In genomic region chr12:105317942-105318614, GRCh38 we compare ENCODE assay signal across 13 cellular contexts. TPM values are rescaled to one million over a fixed set of nuclear protein-coding genes. Genes with fewer than 3 reads are reported as not detected.
DNase-seq lines count a peak whose midpoint lies in the region; ATAC-seq, FAIRE-seq and TF ChIP-seq lines count a peak whose summit lies in the region.
"Had no signal": no experiment of that assay in that cellular context is flagged by ENCODE, and none has a peak within 500 bp of the region (broad histone marks: within the 10 kb centered on the region; RNA-seq: fewer than 3 reads in every experiment).

No MANE protein-coding gene starts in this region.

- TF ChIP-seq EP300 in A549 (IDR thresholded peaks at IDR 0.05): peak in 1 of 2 experiments; percentile 53; a peak in 1 of 5 replicates

- H3K4me3 Mint-ChIP-seq in activated naive CD4-positive, alpha-beta T cell treated with anti-CD3 and anti-CD28 coated beads for 36 hours: no peak overlapping the region
- no peak overlapping the region for H3K4me3 Mint-ChIP-seq in neural progenitor cell
- H3K4me3 Mint-ChIP-seq in activated CD4-positive, alpha-beta T cell treated with anti-CD3 and anti-CD28 coated beads, Interleukin-2, amount 10 ng/mL, durations not matched to agents 24 days and 14 days: no peak overlapping the region
- H3K4me3 Mint-ChIP-seq: activated CD4-positive, alpha-beta T cell treated with anti-CD3 and anti-CD28 coated beads for 36 hours had no signal

- H3K27ac ChIP-seq in A549 (peak overlapping the region; percentile 85 to 88), neural progenitor cell (no peak overlapping the region)
- H3K27ac ChIP-seq: thoracic aorta had no signal

- no peak overlapping the region for H3K9ac ChIP-seq in neural progenitor cell

- no peaks in the 10 kb centered on the region for H4K20me1 ChIP-seq in neural progenitor cell (ENCODE audit: low read depth)

- no peaks in the 10 kb centered on the region for H3K36me3 Mint-ChIP-seq in activated naive CD4-positive, alpha-beta T cell treated with anti-CD3 and anti-CD28 coated beads for 36 hours (ENCODE audit: low read depth)
- peaks cover 2% of the 10 kb centered on the region for H3K36me3 Mint-ChIP-seq in neural progenitor cell
- H3K36me3 Mint-ChIP-seq in activated CD4-positive, alpha-beta T cell treated with anti-CD3 and anti-CD28 coated beads, Interleukin-2, amount 10 ng/mL, durations not matched to agents 24 days and 14 days (ENCODE audit: low read depth): peaks cover 15% of the 10 kb centered on the region

- POLR2A ChIA-PET in A549 (lab: Yijun Ruan, JAX): interaction anchor here (1.2 kb wide), 1 partner anchor 82 kb away, joined by 4 read pairs; the partner anchor contains the start of gene APPL2

- H3K9me3 Mint-ChIP-seq in activated naive CD4-positive, alpha-beta T cell treated with anti-CD3 and anti-CD28 coated beads for 36 hours: peaks cover 8% of the 10 kb centered on the region
- H3K9me3 Mint-ChIP-seq in neural progenitor cell: peaks cover 9% of the 10 kb centered on the region
- H3K9me3 Mint-ChIP-seq in activated CD4-positive, alpha-beta T cell treated with anti-CD3 and anti-CD28 coated beads, Interleukin-2, amount 10 ng/mL, durations not matched to agents 24 days and 14 days: peaks cover 17% of the 10 kb centered on the region

- WGBS in A549 (ENCODE audit: missing lambda C conversion rate): 14% methylated on average over 3 of the region's 3 CpGs

- peak; percentile 93 for FAIRE-seq in A549 (lab: Jason Lieb, UNC)

- H3K4me2 ChIP-seq in A549 (peak overlapping the region; percentile 80), neural progenitor cell (no peak overlapping the region)

- TF ChIP-seq RAD21 in A549 (conservative IDR thresholded peaks at IDR 0.05 in 1 of 2, IDR thresholded peaks at IDR 0.05 in 1 of 2): no peak

- H2AFZ ChIP-seq in neural progenitor cell (replicated peaks): no peak overlapping the region

- CTCF ChIA-PET in A549 (lab: Yijun Ruan, JAX): interaction anchor here (0.9 to 3.5 kb wide), 3 partner anchors 13 to 65 kb away, joined by 3 to 19 read pairs (median 3); partner anchors contain the start of gene C12orf75
- CTCF ChIA-PET in activated naive CD4-positive, alpha-beta T cell treated with anti-CD3 and anti-CD28 coated beads for 36 hours (lab: Charles Lee): no interaction called here

- peak; percentile 65 to 86 for ATAC-seq in A549
- peak; percentile 90 for ATAC-seq in left colon
- ATAC-seq: activated CD4-positive, alpha-beta T cell treated with anti-CD3 and anti-CD28 coated beads for 36 hours had no signal

- no peaks in the 10 kb centered on the region for H3K27me3 Mint-ChIP-seq in activated naive CD4-positive, alpha-beta T cell treated with anti-CD3 and anti-CD28 coated beads for 36 hours (ENCODE audit: low read depth)
- H3K27me3 Mint-ChIP-seq in neural progenitor cell (ENCODE audit: insufficient read depth, low read depth): no peaks in the 10 kb centered on the region
- no peaks in the 10 kb centered on the region for H3K27me3 Mint-ChIP-seq in activated CD4-positive, alpha-beta T cell treated with anti-CD3 and anti-CD28 coated beads, Interleukin-2, amount 10 ng/mL, durations not matched to agents 24 days and 14 days
- H3K27me3 Mint-ChIP-seq: activated CD4-positive, alpha-beta T cell treated with anti-CD3 and anti-CD28 coated beads for 36 hours had no signal

- H3K4me3 ChIP-seq in A549 (no peak overlapping the region), neural progenitor cell (no peak overlapping the region)
- H3K4me3 ChIP-seq: thoracic aorta had no signal

- TF ChIP-seq CTCF in A549 (IDR thresholded peaks at IDR 0.05) (no peak), neural progenitor cell (IDR thresholded peaks at IDR 0.05) (no peak)

- no peak overlapping the region for H3K27ac Mint-ChIP-seq in activated naive CD4-positive, alpha-beta T cell treated with anti-CD3 and anti-CD28 coated beads for 36 hours
- H3K27ac Mint-ChIP-seq in neural progenitor cell: no peak overlapping the region
- H3K27ac Mint-ChIP-seq in activated CD4-positive, alpha-beta T cell treated with anti-CD3 and anti-CD28 coated beads, Interleukin-2, amount 10 ng/mL, durations not matched to agents 24 days and 14 days: no peak overlapping the region
- H3K27ac Mint-ChIP-seq: activated CD4-positive, alpha-beta T cell treated with anti-CD3 and anti-CD28 coated beads for 36 hours had no signal

- no peaks in the 10 kb centered on the region for H3F3A ChIP-seq in neural progenitor cell (ENCODE audit: low read depth)

- H3K36me3 ChIP-seq in neural progenitor cell: no peaks in the 10 kb centered on the region
- H3K36me3 ChIP-seq: thoracic aorta had no signal

- H3K9me3 ChIP-seq in A549 (no peaks in the 10 kb centered on the region), neural progenitor cell (ENCODE audit: low read depth) (no peaks in the 10 kb centered on the region)
- H3K9me3 ChIP-seq: thoracic aorta had no signal

- H3K4me1 Mint-ChIP-seq in activated naive CD4-positive, alpha-beta T cell treated with anti-CD3 and anti-CD28 coated beads for 36 hours (ENCODE audit: low read depth): peaks cover 15% of the 10 kb centered on the region
- H3K4me1 Mint-ChIP-seq in neural progenitor cell: no peaks in the 10 kb centered on the region
- peaks cover 35% of the 10 kb centered on the region for H3K4me1 Mint-ChIP-seq in activated CD4-positive, alpha-beta T cell treated with anti-CD3 and anti-CD28 coated beads, Interleukin-2, amount 10 ng/mL, durations not matched to agents 24 days and 14 days

- DNase-seq in A549 (ENCODE audit: low read depth in 1 of 2, low spot score in 1 of 2): peak in 1 of 2 experiments; percentile 91
- DNase-seq in M059J (ENCODE audit: low read depth): peak; percentile 76
- peak; percentile 15 for DNase-seq in SK-N-DZ (ENCODE audit: low spot score)
- no peak for DNase-seq in left colon
- DNase-seq in activated gamma-delta T cell treated with Interleukin-2 at 50 U/mL for 16 hours: no peak
- no peak for DNase-seq in activated naive CD4-positive, alpha-beta T cell treated with anti-CD3 and anti-CD28 coated beads for 36 hours
- no peak for DNase-seq in neural progenitor cell (ENCODE audit: low spot score)
- DNase-seq in activated CD4-positive, alpha-beta T cell treated with anti-CD3 and anti-CD28 coated beads, Interleukin-2, amount 10 ng/mL, durations not matched to agents 24 days and 14 days: no peak
- DNase-seq: activated CD4-positive, alpha-beta T cell treated with anti-CD3 and anti-CD28 coated beads for 36 hours; activated effector memory CD4-positive, alpha-beta T cell treated with Interleukin-2 at 50 U/mL for 16 hours; central memory CD4-positive, alpha-beta T cell; NCI-H524 had no signal

- intact Hi-C loops in left colon (cut with DNase I, micrococcal nuclease): no loop called here
- intact Hi-C loops in activated naive CD4-positive, alpha-beta T cell treated with anti-CD3 and anti-CD28 coated beads for 36 hours (cut with micrococcal nuclease): no loop called here
- intact Hi-C loops in activated CD4-positive, alpha-beta T cell treated with anti-CD3 and anti-CD28 coated beads, Interleukin-2, amount 10 ng/mL, durations not matched to agents 24 days and 14 days (cut with micrococcal nuclease): no loop called here

- TF ChIP-seq POLR2A in A549 (IDR thresholded peaks at IDR 0.05; ENCODE audit: low read length): no peak

- no peaks in the 10 kb centered on the region for H3K27me3 ChIP-seq in neural progenitor cell

- H3K79me2 ChIP-seq in neural progenitor cell (ENCODE audit: low read depth): no peaks in the 10 kb centered on the region

- H3K4me1 ChIP-seq in A549: peaks cover 50% of the 10 kb centered on the region
- H3K4me1 ChIP-seq in neural progenitor cell: no peaks in the 10 kb centered on the region

TF ChIP-seq in A549, 52 proteins besides CTCF, POLR2A, EP300 and RAD21 (continues in another document):
- TF ChIP-seq NFE2L2 (conservative IDR thresholded peaks at IDR 0.05; ENCODE audit: low read length) (no peak), USF2 (IDR thresholded peaks at IDR 0.05) (no peak), ELK1 (IDR thresholded peaks at IDR 0.05; ENCODE audit: low read depth, low read length) (no peak), RFX5 (IDR thresholded peaks at IDR 0.05) (no peak), NPAS2 (CRISPR knock-in tag; IDR thresholded peaks at IDR 0.05; ENCODE audit: borderline replicate concordance) (no peak), JUNB (IDR thresholded peaks at IDR 0.05) (peak; percentile 57; the same call in 1 of the 2 replicates), ZSCAN20 (CRISPR knock-in tag; IDR thresholded peaks at IDR 0.05) (no peak), RARB (CRISPR knock-in tag; IDR thresholded peaks at IDR 0.05) (no peak), EHMT2 (IDR thresholded peaks at IDR 0.05; ENCODE audit: low read depth) (no peak)

RNA-seq across cellular contexts. Expression of gene C12orf75, which starts 12.4 kb away (rescaled TPM):
- polyA plus RNA-seq in A549 (2011; rRNA removed) (238 and 298 TPM in 2 replicates), A549 (2017; fragmentation: RNase III; extraction: RNeasy Plus Mini Kit Qiagen cat#74134 plus additional on column Dnase treatment) (202 to 224 TPM (median 210 TPM) in 3 replicates)
- 126 and 130 TPM in 2 replicates for polyA plus RNA-seq in A549 (2012; cell fraction: cytosol; rRNA removed)
- 30.4 and 51.6 TPM in 2 replicates for polyA plus RNA-seq in A549 (2012; cell fraction: nucleus; rRNA removed)
- 23.0 and 25.4 TPM in 2 replicates for polyA minus RNA-seq in A549 (2011; rRNA and poly(A)+ RNA removed)
- 555 and 669 TPM in 2 replicates for total RNA-seq in M059J (2014; rRNA removed; shearing (Covaris generic))
- 55.9 and 57.1 TPM in 2 replicates for polyA plus RNA-seq in SK-N-DZ (2014; cell fraction: cytosol; rRNA removed)
- polyA plus RNA-seq in SK-N-DZ (2014; cell fraction: nucleus; rRNA removed): 39.7 and 41.7 TPM in 2 replicates
- total RNA-seq in left colon (100 to 1,000 TPM; 115 to 119 TPM), neural progenitor cell (ENCODE audit: low replicate concordance) (32.7 and 59.9 TPM in 2 replicates)
- 10 to 100 TPM; 41.1 to 48.5 TPM for total RNA-seq in activated naive CD4-positive, alpha-beta T cell treated with anti-CD3 and anti-CD28 coated beads for 36 hours
- 91.4 and 96.1 TPM in 2 replicates for total RNA-seq in activated CD4-positive, alpha-beta T cell treated with anti-CD3 and anti-CD28 coated beads, Interleukin-2, amount 10 ng/mL, durations not matched to agents 24 days and 14 days

Comparison
In these comparisons a context has a peak if more than half of its experiments do, and no peak if none do; other contexts are left out.
1. DNase-seq: peak in M059J (single experiment) and SK-N-DZ (single experiment); none in left colon (0 of 2), activated gamma-delta T cell treated with Interleukin-2 at 50 U/mL for 16 hours (single experiment), activated naive CD4-positive, alpha-beta T cell treated with anti-CD3 and anti-CD28 coated beads for 36 hours (single experiment), neural progenitor cell (single experiment) and activated CD4-positive, alpha-beta T cell treated with anti-CD3 and anti-CD28 coated beads, Interleukin-2, amount 10 ng/mL, durations not matched to agents 24 days and 14 days (single experiment).